Comparison of ENCODE assay signal across 29 cellular contexts in the genomic region with DNA sequence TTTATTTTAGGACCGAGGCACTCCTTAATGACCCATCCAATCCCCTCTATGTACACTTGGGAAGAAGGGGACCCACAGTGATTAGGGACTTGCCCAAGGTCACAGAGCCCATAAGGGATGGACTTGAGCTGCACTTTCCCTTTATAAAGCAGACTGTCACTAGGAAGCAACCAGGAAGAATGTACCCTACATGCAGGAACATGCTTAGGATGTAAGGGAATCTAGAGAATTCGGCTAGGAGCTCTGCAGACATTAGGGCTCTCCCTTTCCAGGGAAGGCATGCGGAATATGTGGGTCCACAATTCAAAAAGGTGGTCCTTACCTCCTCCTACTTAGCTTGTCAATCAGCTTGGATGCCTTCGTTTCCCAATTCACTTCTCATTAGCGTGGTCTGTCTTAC.
"Had no signal": no experiment of that assay in that cellular context is flagged by ENCODE, and none has a peak within 500 bp of the region (broad histone marks: within the 10 kb centered on the region; RNA-seq: fewer than 3 reads in every experiment).

No MANE protein-coding gene starts in this region.

- H3K4me3 ChIP-seq: ascending aorta, K562, Peyer's patch, SJCRH30, SK-N-MC had no signal

- H3K27ac Mint-ChIP-seq: activated CD4-positive, alpha-beta T cell treated with anti-CD3 and anti-CD28 coated beads, Interleukin-2, amount 10 ng/mL, durations not matched to agents 24 days and 14 days; activated CD8-positive, alpha-beta T cell treated with anti-CD3 and anti-CD28 coated beads, Interleukin-2, amount 10 ng/mL, durations not matched to agents 7 days and 5 days; activated naive CD4-positive, alpha-beta T cell treated with anti-CD3 and anti-CD28 coated beads, Interleukin-2, amount 50 U/mL, for 24 hours; activated naive CD8-positive, alpha-beta T cell treated with anti-CD3 and anti-CD28 coated beads, Interleukin-2, amount 10 ng/mL, durations not matched to agents 7 days and 5 days; activated T-cell treated with anti-CD3 and anti-CD28 coated beads, Interleukin-2, amount 50 U/mL, for 24 hours; activated T-helper 2 cell treated with anti-CD3 and anti-CD28 coated beads, Interferon-gamma antibody, Interleukin-2, Interleukin-4, amounts not matched to agents 10 μg/mL and 5 μg/mL and 100 μg/mL, durations not matched to agents 14 hours and 24 hours and 36 hours; T-helper 2 cell treated with Interferon-gamma antibody and Interleukin-4, amounts not matched to agents 5 μg/mL and 100 μg/mL, for 36 hours had no signal

- H3K4me3 Mint-ChIP-seq: activated CD4-positive, alpha-beta T cell treated with anti-CD3 and anti-CD28 coated beads, Interleukin-2, amount 10 ng/mL, durations not matched to agents 24 days and 14 days; activated CD8-positive, alpha-beta T cell treated with anti-CD3 and anti-CD28 coated beads, Interleukin-2, amount 10 ng/mL, durations not matched to agents 7 days and 5 days; activated naive CD4-positive, alpha-beta T cell treated with anti-CD3 and anti-CD28 coated beads, Interleukin-2, amount 50 U/mL, for 24 hours; activated naive CD8-positive, alpha-beta T cell treated with anti-CD3 and anti-CD28 coated beads, Interleukin-2, amount 10 ng/mL, durations not matched to agents 7 days and 5 days; activated T-cell treated with anti-CD3 and anti-CD28 coated beads, Interleukin-2, amount 50 U/mL, for 24 hours; T-helper 2 cell treated with Interferon-gamma antibody and Interleukin-4, amounts not matched to agents 5 μg/mL and 100 μg/mL, for 36 hours had no signal

- ATAC-seq: K562 had no signal

- H3K36me3 ChIP-seq: ascending aorta, Peyer's patch, SJCRH30 had no signal

- DNase-seq: activated CD4-positive, alpha-beta T cell treated with anti-CD3 and anti-CD28 coated beads, Interleukin-2, amount 10 ng/mL, durations not matched to agents 24 days and 14 days; activated CD4-positive, alpha-beta T cell treated with anti-CD3 and anti-CD28 coated beads, Interleukin-2, amount 50 U/mL, for 48 hours; activated CD8-positive, alpha-beta T cell treated with anti-CD3 and anti-CD28 coated beads, Interleukin-2, amount 10 ng/mL, durations not matched to agents 7 days and 5 days; activated gamma-delta T cell; activated naive CD4-positive, alpha-beta T cell treated with Interleukin-2 at 50 U/mL for 16 hours; activated naive CD8-positive, alpha-beta T cell treated with anti-CD3 and anti-CD28 coated beads, Interleukin-2, amount 10 ng/mL, durations not matched to agents 7 days and 5 days; activated T-cell treated with anti-CD3 and anti-CD28 coated beads, Interleukin-2, amount 50 U/mL, for 24 hours; amygdala; NCI-H1048; NCI-H1105 treated with DMSO at 0.1 percent for 48 hours; NCI-H1436; NCI-H1694; NCI-H1930; NCI-H2081 treated with DMSO at 0.1 percent for 48 hours; NCI-H226; NCI-H446 treated with DMSO at 0.1 percent for 48 hours; NCI-H524; NCI-H69; PC-3; Peyer's patch; Right ventricle myocardium superior; RPMI8226; SJCRH30 had no signal

- H3K27ac ChIP-seq: ascending aorta, Peyer's patch, SJCRH30, SK-N-MC had no signal

- H3K9me3 Mint-ChIP-seq: activated CD4-positive, alpha-beta T cell treated with anti-CD3 and anti-CD28 coated beads, Interleukin-2, amount 10 ng/mL, durations not matched to agents 24 days and 14 days; activated naive CD4-positive, alpha-beta T cell treated with anti-CD3 and anti-CD28 coated beads, Interleukin-2, amount 50 U/mL, for 24 hours; activated naive CD8-positive, alpha-beta T cell treated with anti-CD3 and anti-CD28 coated beads, Interleukin-2, amount 10 ng/mL, durations not matched to agents 7 days and 5 days; activated T-cell treated with anti-CD3 and anti-CD28 coated beads, Interleukin-2, amount 50 U/mL, for 24 hours; activated T-helper 2 cell treated with anti-CD3 and anti-CD28 coated beads, Interferon-gamma antibody, Interleukin-2, Interleukin-4, amounts not matched to agents 10 μg/mL and 5 μg/mL and 100 μg/mL, durations not matched to agents 14 hours and 24 hours and 36 hours; T-helper 2 cell treated with Interferon-gamma antibody and Interleukin-4, amounts not matched to agents 5 μg/mL and 100 μg/mL, for 36 hours had no signal

- H3K27me3 ChIP-seq: ascending aorta, Peyer's patch had no signal

- H3K36me3 Mint-ChIP-seq: activated naive CD8-positive, alpha-beta T cell treated with anti-CD3 and anti-CD28 coated beads, Interleukin-2, amount 10 ng/mL, durations not matched to agents 7 days and 5 days had no signal

- H3K9me3 ChIP-seq: ascending aorta, Peyer's patch, SJCRH30 had no signal

- H3K4me1 Mint-ChIP-seq: activated naive CD4-positive, alpha-beta T cell treated with anti-CD3 and anti-CD28 coated beads, Interleukin-2, amount 50 U/mL, for 24 hours had no signal

- H3K4me1 ChIP-seq: SJCRH30 had no signal
